In the genomic region with DNA sequence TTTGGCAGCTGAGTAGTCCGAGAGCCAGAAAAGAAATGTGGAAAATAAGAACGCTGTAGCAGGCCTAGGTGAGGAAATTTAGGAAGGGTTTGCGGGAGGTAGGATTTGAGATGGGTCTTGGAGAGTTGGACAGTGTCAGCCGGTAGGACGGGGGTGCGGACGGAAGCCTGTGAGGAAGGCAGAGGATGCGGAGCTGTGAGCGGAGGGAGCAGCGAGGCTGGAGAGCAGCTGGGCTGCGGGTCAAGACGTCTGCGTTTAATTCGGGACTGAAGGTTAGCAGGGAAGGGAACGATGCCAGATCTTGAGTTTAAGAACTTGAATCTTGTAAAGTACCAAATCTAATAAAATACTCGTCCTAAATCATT, we compare ENCODE assay signal across 6 cellular contexts. TPM values are rescaled to one million over a fixed set of nuclear protein-coding genes. Genes with fewer than 3 reads are reported as not detected.
DNase-seq lines count a peak whose midpoint lies in the region; ATAC-seq and TF ChIP-seq lines count a peak whose summit lies in the region.

No MANE protein-coding gene starts in this region.

- DNase-seq in DND-41, result no peak
- peak in 1 of 7 donors; percentile 54 for DNase-seq in adrenal gland
- no peak for DNase-seq in stimulated activated CD4-positive, alpha-beta T cell treated with anti-CD3 and anti-CD28 coated beads, Interleukin-15, amount 100 ng/mL, for 24 hours
- no peak for DNase-seq in NCI-H2171 (lab: John Stamatoyannopoulos, UW)
- no peak for DNase-seq in NCI-H1930 (lab: John Stamatoyannopoulos, UW)

- H3K9me3 ChIP-seq in DND-41 (ENCODE audit: insufficient read depth, low read length, severe bottlenecking) (no peaks in the 10 kb centered on the region), adrenal gland (replicated peaks in 1 of 3) (no peaks in the 10 kb centered on the region), mucosa of rectum (ENCODE audit: control insufficient read depth in 2 of 2, low read length in 2 of 2) (no peaks in the 10 kb centered on the region)

- no peak for TF ChIP-seq POLR2A in adrenal gland (IDR thresholded peaks at IDR 0.05)

- ATAC-seq in DND-41 (ENCODE audit: insufficient read depth, low read depth), result no peak

- H2AFZ ChIP-seq in DND-41 (ENCODE audit: low read depth, low read length), result peak overlapping the region; percentile 91

- H3K4me3 ChIP-seq in DND-41 (ENCODE audit: low read depth in 1 of 2, low read length in 2 of 2) (peak overlapping the region; percentile 20 to 66; a peak in 3 of 4 replicates), adrenal gland (peak overlapping the region in 2 of 4 donors; percentile 41 to 79), mucosa of rectum (ENCODE audit: low read length in 2 of 2) (peak overlapping the region; percentile 76 to 84)

- peaks cover 32% of the 10 kb centered on the region for H3K36me3 ChIP-seq in DND-41 (ENCODE audit: insufficient read depth, low read length)
- H3K36me3 ChIP-seq in adrenal gland (replicated peaks in 1 of 2), result peaks cover 0 to 40% of the 10 kb centered on the region in 2 donors
- H3K36me3 ChIP-seq in mucosa of rectum (ENCODE audit: control insufficient read depth in 2 of 2, insufficient read depth in 2 of 2, low read length in 2 of 2), result peaks cover 25 to 27% of the 10 kb centered on the region in 2 donors

- intact Hi-C loops in adrenal gland (cut with DNase I), result no loop called here

- H3K4me1 ChIP-seq in DND-41 (ENCODE audit: insufficient read depth, low read length), result peaks cover 21% of the 10 kb centered on the region
- peaks cover 17 to 22% of the 10 kb centered on the region in 2 donors for H3K4me1 ChIP-seq in adrenal gland (replicated peaks in 1 of 2)
- peaks cover 15 to 18% of the 10 kb centered on the region in 2 donors for H3K4me1 ChIP-seq in mucosa of rectum (ENCODE audit: control insufficient read depth in 2 of 2, insufficient read depth in 2 of 2, low read length in 2 of 2)

- 7 to 24% (median 16%) methylated on average over 16 of the region's 16 CpGs for WGBS in adrenal gland, 4 donors

- H3K27ac ChIP-seq in DND-41 (ENCODE audit: low read length) (peak overlapping the region; percentile 68), adrenal gland (peak overlapping the region in 4 of 5 donors; percentile 15 to 79 (median 66)), mucosa of rectum (ENCODE audit: low read depth in 2 of 2, low read length in 2 of 2) (peak overlapping the region; percentile 56 to 72)

- TF ChIP-seq CTCF in DND-41 (IDR thresholded peaks at IDR 0.05; ENCODE audit: borderline replicate concordance, extremely low read depth, low read length, poor library complexity, severe bottlenecking), result no peak
- no peak for TF ChIP-seq CTCF in adrenal gland (IDR thresholded peaks at IDR 0.05)

- H3K9ac ChIP-seq in DND-41 (ENCODE audit: low read depth, low read length), result peak overlapping the region; percentile 75
- peak overlapping the region in 1 of 2 donors; percentile 65 for H3K9ac ChIP-seq in mucosa of rectum (ENCODE audit: low read depth in 1 of 2, low read length in 2 of 2)

- no peaks in the 10 kb centered on the region for H3K79me2 ChIP-seq in DND-41 (ENCODE audit: insufficient read depth, low read length)

- H3K27me3 ChIP-seq in DND-41 (ENCODE audit: insufficient read depth, low read length, poor library complexity), result no peaks in the 10 kb centered on the region
- H3K27me3 ChIP-seq in adrenal gland, result no peaks in the 10 kb centered on the region
- H3K27me3 ChIP-seq in mucosa of rectum (ENCODE audit: control insufficient read depth in 2 of 2, insufficient read depth in 2 of 2, low read length in 2 of 2), result peaks cover 0 to 7% of the 10 kb centered on the region in 2 donors

- peak overlapping the region; percentile 98 for H3K4me2 ChIP-seq in DND-41 (ENCODE audit: insufficient read depth, low read length)

- 0 out of 2 replicates have a peak, but pooled peaks cover 4% of the 10 kb centered on the region for H4K20me1 ChIP-seq in DND-41 (ENCODE audit: insufficient read depth, low read length)

RNA-seq across cellular contexts. Expression of a gene that starts 0.7 kb away (rescaled TPM):
- under 1 TPM; 0.11 to 0.96 (median 0.27) TPM for total RNA-seq in adrenal gland
- under 1 TPM in 2 of 3 donors, not detected in 1; 0.27 to 0.40 TPM for polyA plus RNA-seq in adrenal gland

RNA-seq across cellular contexts. Expression of a gene that starts 20.2 kb away (rescaled TPM):
- 10 to 100 TPM; 35.2 to 73.7 (median 49.4) TPM for total RNA-seq in adrenal gland
- polyA plus RNA-seq in adrenal gland, result 10 to 100 TPM; 23.2 to 34.7 (median 30.4) TPM

RNA-seq across cellular contexts. Expression of a gene that starts 28.6 kb away (rescaled TPM):
- total RNA-seq in adrenal gland, result 10 to 100 TPM in 1 of 8 donors, 1 to 10 TPM in 7; 1.1 to 12.7 (median 6.7) TPM
- 10 to 100 TPM in 2 of 3 donors, 1 to 10 TPM in 1; 2.4 to 21.0 (median 14.7) TPM for polyA plus RNA-seq in adrenal gland

RNA-seq across cellular contexts. Expression of a gene that starts 32.6 kb away (rescaled TPM):
- total RNA-seq in adrenal gland, result 10 to 100 TPM; 20.6 to 52.1 (median 39.6) TPM
- 10 to 100 TPM in 2 of 3 donors, 1 to 10 TPM in 1; 5.3 to 21.3 (median 20.4) TPM for polyA plus RNA-seq in adrenal gland

RNA-seq across cellular contexts. Expression of a gene that starts 39.2 kb away (rescaled TPM):
- total RNA-seq in adrenal gland, result 10 to 100 TPM in 3 of 8 donors, 1 to 10 TPM in 5; 2.9 to 18.3 (median 4.9) TPM
- 10 to 100 TPM in 2 of 3 donors, 1 to 10 TPM in 1; 1.0 to 13.9 (median 10.4) TPM for polyA plus RNA-seq in adrenal gland
